Comparison of ENCODE assay signal across 23 cellular contexts in genomic region chr10:124978376-124978725, GRCh38.
"Had no signal": no experiment of that assay in that cellular context is flagged by ENCODE, and none has a peak within 500 bp of the region (broad histone marks: within the 10 kb centered on the region; RNA-seq: fewer than 3 reads in every experiment).

No MANE protein-coding gene starts in this region.

- FAIRE-seq: kidney, urothelium cell line had no signal

- H3K4me3 Mint-ChIP-seq: activated naive CD8-positive, alpha-beta T cell; activated T-helper 17 cell treated with anti-CD3 and anti-CD28 coated beads, Interleukin-2, amount 50 U/mL, for 72 hours; endodermal cell; memory B cell; stimulated activated memory B cell treated with anti-CD40 and anti-IgM and Interleukin-4, amounts not matched to agents 10 μg/mL and 1 μg/mL and 100 μg/mL, for 72 hours; WTC11 had no signal

- H3K4me2 ChIP-seq: smooth muscle cell had no signal

- ATAC-seq: activated T-helper 17 cell treated with anti-CD3 and anti-CD28 coated beads, Interleukin-2, amount 50 U/mL, for 72 hours; natural killer cell treated with Interleukin-12 subunit alpha and Interleukin-12 subunit beta and Interleukin-15 and Interleukin-18, amount 100 ng/mL, for 72 hours; stimulated activated memory B cell treated with anti-CD40 and anti-IgM and Interleukin-4, amounts not matched to agents 10 μg/mL and 1 μg/mL and 100 μg/mL, for 72 hours; WTC11 had no signal

- H3K27me3 ChIP-seq: adrenal gland, ascending aorta, colonic mucosa, heart right ventricle, sigmoid colon, stomach, suprapubic skin, transverse colon had no signal

- H3K36me3 ChIP-seq: colonic mucosa had no signal

- H3K4me3 ChIP-seq: adrenal gland, ascending aorta, colonic mucosa, heart right ventricle, sigmoid colon, smooth muscle cell, stomach, suprapubic skin, transverse colon had no signal

- H3K27me3 Mint-ChIP-seq: activated naive CD8-positive, alpha-beta T cell; activated T-helper 17 cell treated with anti-CD3 and anti-CD28 coated beads, Interleukin-2, amount 50 U/mL, for 72 hours; memory B cell; natural killer cell treated with Interleukin-12 subunit alpha and Interleukin-12 subunit beta and Interleukin-15 and Interleukin-18, amount 100 ng/mL, for 72 hours; stimulated activated memory B cell treated with anti-CD40 and anti-IgM and Interleukin-4, amounts not matched to agents 10 μg/mL and 1 μg/mL and 100 μg/mL, for 72 hours had no signal

- H3K4me1 Mint-ChIP-seq: endodermal cell had no signal

- H3K4me1 ChIP-seq: colonic mucosa had no signal

- H3K27ac Mint-ChIP-seq: activated T-helper 17 cell treated with anti-CD3 and anti-CD28 coated beads, Interleukin-2, amount 50 U/mL, for 72 hours; endodermal cell; memory B cell; stimulated activated memory B cell treated with anti-CD40 and anti-IgM and Interleukin-4, amounts not matched to agents 10 μg/mL and 1 μg/mL and 100 μg/mL, for 72 hours had no signal

- H3K9me3 Mint-ChIP-seq: activated T-helper 17 cell treated with anti-CD3 and anti-CD28 coated beads, Interleukin-2, amount 50 U/mL, for 72 hours; endodermal cell; memory B cell; natural killer cell treated with Interleukin-12 subunit alpha and Interleukin-12 subunit beta and Interleukin-15 and Interleukin-18, amount 100 ng/mL, for 72 hours; stimulated activated memory B cell treated with anti-CD40 and anti-IgM and Interleukin-4, amounts not matched to agents 10 μg/mL and 1 μg/mL and 100 μg/mL, for 72 hours; WTC11 had no signal

- DNase-seq: activated naive CD4-positive, alpha-beta T cell; activated T-cell treated with anti-CD3 and anti-CD28 coated beads, Interleukin-2, amount 50 U/mL, for 1 hour; adrenal gland; colonic mucosa; endodermal cell; heart right ventricle; kidney; sigmoid colon; stimulated activated CD4-positive, alpha-beta T cell treated with anti-CD3 and anti-CD28 coated beads, Interleukin-15, amount 100 ng/mL, for 24 hours; stomach; T1000; transverse colon had no signal

- H3K27ac ChIP-seq: ascending aorta, colonic mucosa, epithelial cell of prostate, heart right ventricle, sigmoid colon, stomach, suprapubic skin, transverse colon had no signal

- H3K9me3 ChIP-seq: adrenal gland, ascending aorta, colonic mucosa, heart right ventricle, sigmoid colon, stomach, suprapubic skin, transverse colon had no signal
